Comparison of ENCODE assay signal across 34 cellular contexts in genomic region chr10:33753389-33753788, GRCh38.
"Had no signal": no experiment of that assay in that cellular context is flagged by ENCODE, and none has a peak within 500 bp of the region (broad histone marks: within the 10 kb centered on the region; RNA-seq: fewer than 3 reads in every experiment).

No MANE protein-coding gene starts in this region.

- ATAC-seq: activated CD4-positive, alpha-beta T cell treated with anti-CD3 and anti-CD28 coated beads for 36 hours; activated CD4-positive, CD25-positive, alpha-beta regulatory T cell treated with anti-CD3 and anti-CD28 coated beads, Interleukin-2, amount 50 U/mL, for 24 hours; activated CD8-positive, alpha-beta T cell treated with anti-CD3 and anti-CD28 coated beads, Interleukin-2, amount 10 ng/mL, durations not matched to agents 7 days and 5 days; activated naive CD4-positive, alpha-beta T cell treated with anti-CD3 and anti-CD28 coated beads, Interleukin-2, amount 50 U/mL, for 72 hours; activated T-cell treated with anti-CD3 and anti-CD28 coated beads, Interleukin-2, amount 50 U/mL, for 4 hours; activated T-cell treated with anti-CD3 and anti-CD28 coated beads, Interleukin-2, amount 50 U/mL, for 72 hours; activated T-helper 17 cell treated with anti-CD3 and anti-CD28 coated beads, Interleukin-2, amount 50 U/mL, for 72 hours; body of pancreas; WTC11 had no signal

- H3K27ac ChIP-seq: adrenal gland, body of pancreas, brain microvascular endothelial cell, breast epithelium, WERI-Rb-1 had no signal

- H3K36me3 ChIP-seq: adrenal gland, brain microvascular endothelial cell, breast epithelium, WERI-Rb-1 had no signal

- H3K4me1 ChIP-seq: adrenal gland, body of pancreas, breast epithelium had no signal

- H3K4me3 ChIP-seq: adrenal gland, body of pancreas, breast epithelium had no signal

- DNase-seq: activated CD4-positive, alpha-beta memory T cell treated with anti-CD3 and anti-CD28 coated beads, Interleukin-2, amount 10 ng/mL, durations not matched to agents 7 days and 5 days; activated CD4-positive, alpha-beta T cell treated with anti-CD3 and anti-CD28 coated beads for 1 hour; activated CD4-positive, alpha-beta T cell treated with anti-CD3 and anti-CD28 coated beads for 36 hours; activated CD4-positive, alpha-beta T cell treated with anti-CD3 and anti-CD28 coated beads for 48 hours; activated CD4-positive, alpha-beta T cell treated with anti-CD3 and anti-CD28 coated beads, Interleukin-2, amount 10 ng/mL, durations not matched to agents 7 days and 5 days; activated CD4-positive, alpha-beta T cell treated with anti-CD3 and anti-CD28 coated beads, Interleukin-2, amount 50 U/mL, for 48 hours; activated CD4-positive, CD25-positive, alpha-beta regulatory T cell; activated CD8-positive, alpha-beta memory T cell treated with anti-CD3 and anti-CD28 coated beads, Interleukin-2, amount 50 U/mL, for 4 hours; activated CD8-positive, alpha-beta T cell treated with anti-CD3 and anti-CD28 coated beads, Interleukin-2, amount 10 ng/mL, durations not matched to agents 7 days and 5 days; activated effector memory CD4-positive, alpha-beta T cell treated with anti-CD3 and anti-CD28 coated beads, Interleukin-2, amount 50 U/mL, for 16 hours; activated gamma-delta T cell treated with Interleukin-2 at 50 U/mL for 16 hours; activated naive CD4-positive, alpha-beta T cell; activated naive CD4-positive, alpha-beta T cell treated with anti-CD3 and anti-CD28 coated beads for 36 hours; activated naive CD4-positive, alpha-beta T cell treated with anti-CD3 and anti-CD28 coated beads, Interleukin-2, amount 50 U/mL, for 16 hours; activated naive CD8-positive, alpha-beta T cell treated with anti-CD3 and anti-CD28 coated beads for 36 hours; activated T-cell treated with anti-CD3 and anti-CD28 coated beads for 4 hours; activated T-cell treated with anti-CD3 and anti-CD28 coated beads, Interleukin-2, amount 50 U/mL, for 1 hour; activated T-cell treated with anti-CD3 and anti-CD28 coated beads, Interleukin-2, amount 50 U/mL, for 4 hours; activated T-cell treated with anti-CD3 and anti-CD28 coated beads, Interleukin-2, amount 50 U/mL, for 72 hours; adrenal gland; amniotic stem cell; aorta; body of pancreas; brain microvascular endothelial cell; central memory CD4-positive, alpha-beta T cell; T-helper 1 cell; T-helper 2 cell; T-helper 9 cell; WERI-Rb-1 had no signal

- H3K27me3 ChIP-seq: adrenal gland, body of pancreas, brain microvascular endothelial cell, breast epithelium had no signal

- H3K9me3 ChIP-seq: adrenal gland, body of pancreas, breast epithelium had no signal
